24 cellular contexts compared by ENCODE assay signal in the genomic region with DNA sequence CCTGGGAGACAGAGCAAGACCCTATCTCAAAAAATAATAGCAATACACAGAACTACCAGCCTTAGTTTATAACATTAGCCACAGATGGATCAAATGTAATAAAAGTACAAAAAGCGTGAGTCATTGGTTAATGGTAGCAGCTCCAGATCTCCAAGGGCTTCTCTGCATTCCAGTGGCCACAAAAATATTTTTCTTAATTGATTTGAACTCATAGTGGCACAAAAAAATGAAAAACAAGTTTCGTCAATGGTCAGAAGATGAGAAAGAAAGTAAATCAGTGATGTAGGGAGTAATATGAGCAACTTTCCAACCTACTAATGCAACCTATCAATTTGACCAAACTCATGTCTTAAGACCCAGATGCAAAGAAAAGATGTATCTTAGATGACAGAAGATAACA.
DNase-seq lines count a peak whose midpoint lies in the region; ATAC-seq lines count a peak whose summit lies in the region.
"Had no signal": no experiment of that assay in that cellular context is flagged by ENCODE, and none has a peak within 500 bp of the region (broad histone marks: within the 10 kb centered on the region; RNA-seq: fewer than 3 reads in every experiment).

No MANE protein-coding gene starts in this region.

- ATAC-seq in HG03097 (IDR thresholded peaks at IDR 0.05; ENCODE audit: low FRiP score, unreplicated experiment) = no peak
- no peak for ATAC-seq in naive thymus-derived CD8-positive, alpha-beta T cell
- no peak for ATAC-seq in HG03439 (IDR thresholded peaks at IDR 0.05; ENCODE audit: unreplicated experiment)
- ATAC-seq: activated CD8-positive, alpha-beta T cell treated with anti-CD3 and anti-CD28 coated beads for 36 hours; lower lobe of right lung; right lobe of liver; stimulated activated naive CD8-positive, alpha-beta T cell treated with anti-CD3 and anti-CD28 coated beads, Interleukin-15, amount 100 ng/mL, for 72 hours had no signal

- H3K4me3 Mint-ChIP-seq in naive thymus-derived CD8-positive, alpha-beta T cell = no peak overlapping the region
- H3K4me3 Mint-ChIP-seq: activated CD8-positive, alpha-beta T cell treated with anti-CD3 and anti-CD28 coated beads for 36 hours; neural progenitor cell; stimulated activated naive CD8-positive, alpha-beta T cell treated with anti-CD3 and anti-CD28 coated beads, Interleukin-15, amount 100 ng/mL, for 72 hours had no signal

- peaks cover 10 to 28% (median 16%) of the 10 kb centered on the region in 5 donors for H3K27me3 Mint-ChIP-seq in naive thymus-derived CD8-positive, alpha-beta T cell

- H3K9me3 Mint-ChIP-seq in naive thymus-derived CD8-positive, alpha-beta T cell = peaks cover 0 to 9% (median 4%) of the 10 kb centered on the region in 9 donors
- H3K9me3 Mint-ChIP-seq: activated CD8-positive, alpha-beta T cell treated with anti-CD3 and anti-CD28 coated beads for 36 hours; neural progenitor cell had no signal

- H3K27ac Mint-ChIP-seq in naive thymus-derived CD8-positive, alpha-beta T cell = no peak overlapping the region
- H3K27ac Mint-ChIP-seq: activated CD8-positive, alpha-beta T cell treated with anti-CD3 and anti-CD28 coated beads for 36 hours; neural progenitor cell; stimulated activated naive CD8-positive, alpha-beta T cell treated with anti-CD3 and anti-CD28 coated beads, Interleukin-15, amount 100 ng/mL, for 72 hours had no signal

- peaks cover 0 to 12% (median 2%) of the 10 kb centered on the region in 3 donors for H3K36me3 Mint-ChIP-seq in naive thymus-derived CD8-positive, alpha-beta T cell

- H3K4me1 Mint-ChIP-seq in naive thymus-derived CD8-positive, alpha-beta T cell = no peaks in the 10 kb centered on the region
- H3K4me1 Mint-ChIP-seq: neural progenitor cell; stimulated activated naive CD8-positive, alpha-beta T cell treated with anti-CD3 and anti-CD28 coated beads, Interleukin-15, amount 100 ng/mL, for 72 hours had no signal

- DNase-seq in ELR (ENCODE audit: low read depth) = peak; percentile 21
- peak; percentile 34 for DNase-seq in RPMI7951 (ENCODE audit: low read depth)
- peak; percentile 82 for DNase-seq in fibroblast of gingiva (ENCODE audit: low read depth)
- DNase-seq in stromal cell of bone marrow (ENCODE audit: low read depth) = peak; percentile 72
- DNase-seq in activated CD8-positive, alpha-beta memory T cell treated with anti-CD3 and anti-CD28 coated beads, Interleukin-2, amount 50 U/mL, for 48 hours = no peak
- no peak for DNase-seq in naive thymus-derived CD8-positive, alpha-beta T cell
- DNase-seq: activated CD4-positive, CD25-positive, alpha-beta regulatory T cell treated with anti-CD3 and anti-CD28 coated beads, Interleukin-2, amount 50 U/mL, for 72 hours; activated CD8-positive, alpha-beta T cell treated with anti-CD3 and anti-CD28 coated beads for 36 hours; activated gamma-delta T cell; activated T-cell treated with anti-CD3 and anti-CD28 coated beads for 4 hours; Caco-2; cortex of kidney; DND-41; lower lobe of right lung; NCI-H1092 treated with DMSO at 0.1 percent for 48 hours; NCI-H187 treated with DMSO at 0.1 percent for 48 hours; NCI-H526 treated with DMSO at 0.1 percent for 48 hours; right lobe of liver; SJCRH30; stimulated activated naive CD8-positive, alpha-beta T cell treated with anti-CD3 and anti-CD28 coated beads, Interleukin-15, amount 100 ng/mL, for 72 hours; T-helper 1 cell had no signal

- POLR2A ChIA-PET in naive thymus-derived CD8-positive, alpha-beta T cell (lab: Charles Lee) = no interaction called here

Comparison
In these comparisons a context has a peak if more than half of its experiments do, and no peak if none do; other contexts are left out.
1. DNase-seq: peak in ELR (single experiment), RPMI7951 (single experiment), fibroblast of gingiva (single experiment) and stromal cell of bone marrow (single experiment); none in activated CD8-positive, alpha-beta memory T cell treated with anti-CD3 and anti-CD28 coated beads, Interleukin-2, amount 50 U/mL, for 48 hours (single experiment) and naive thymus-derived CD8-positive, alpha-beta T cell (0 of 10).